ENCODE assay signal across 10 cellular contexts in the genomic region with DNA sequence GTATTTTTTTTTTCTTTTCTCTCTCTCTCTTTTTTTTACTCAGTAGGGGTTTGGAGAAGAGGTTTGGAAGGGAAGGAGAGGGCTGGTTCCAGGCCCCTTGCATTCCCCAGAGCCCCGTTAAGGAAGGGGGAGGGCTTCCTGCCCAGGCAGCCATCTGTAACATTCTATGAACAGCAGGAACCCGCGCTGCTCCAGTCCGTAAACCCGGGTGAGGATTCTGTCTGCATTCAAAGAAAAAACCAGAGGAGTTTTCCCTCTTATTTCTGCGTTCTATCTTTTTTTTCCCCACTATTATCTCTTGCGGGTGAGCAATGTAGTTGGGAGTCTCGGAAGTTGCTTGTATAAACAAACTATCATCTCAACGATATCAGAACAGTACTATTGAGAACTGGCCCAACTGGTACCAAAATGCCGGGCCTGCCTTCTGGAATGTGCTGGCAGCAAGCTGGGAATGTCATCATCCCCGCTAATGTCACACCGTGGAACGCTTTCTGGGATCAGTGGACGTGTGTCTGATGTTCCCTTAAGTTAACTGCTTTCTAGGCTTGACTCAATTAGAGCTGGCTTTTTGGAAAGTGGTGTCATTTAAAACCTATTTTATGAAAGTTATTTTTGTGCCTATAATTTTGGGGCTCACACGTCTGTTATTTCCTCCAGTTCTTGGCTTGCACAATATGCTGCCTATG.
DNase-seq lines count a peak whose midpoint lies in the region; ATAC-seq, FAIRE-seq and TF ChIP-seq lines count a peak whose summit lies in the region.
"Had no signal": no experiment of that assay in that cellular context is flagged by ENCODE, and none has a peak within 500 bp of the region (broad histone marks: within the 10 kb centered on the region; RNA-seq: fewer than 3 reads in every experiment).

No MANE protein-coding gene starts in this region.

- no peaks in the 10 kb centered on the region for H3K79me1 ChIP-seq in mesenchymal stem cell (replicated peaks; ENCODE audit: low read length, poor library complexity, severe bottlenecking)

- no peak overlapping the region for H4K91ac ChIP-seq in mesenchymal stem cell (ENCODE audit: low read length)

- no peaks in the 10 kb centered on the region for H3K79me2 ChIP-seq in endothelial cell of umbilical vein (ENCODE audit: control insufficient read depth, insufficient read depth, low read length)

- no peaks in the 10 kb centered on the region for H3K9me1 ChIP-seq in endothelial cell of umbilical vein (replicated peaks; ENCODE audit: control insufficient read depth, extremely low read depth, insufficient read depth, low read length)

- peak overlapping the region in 1 of 2 experiments; percentile 6 for H3K4ac ChIP-seq in mesenchymal stem cell (ENCODE audit: low read depth in 1 of 2, low read length in 2 of 2)

- POLR2A ChIA-PET in endothelial cell of umbilical vein (lab: Charles Lee): no interaction called here

- H3K36me3 ChIP-seq in endothelial cell of umbilical vein (ENCODE audit: control insufficient read depth in 2 of 2, extremely low read depth in 1 of 2, insufficient read depth in 2 of 2, low read length in 2 of 2): no peaks in the 10 kb centered on the region
- H3K36me3 ChIP-seq in mesenchymal stem cell (ENCODE audit: control insufficient read depth in 1 of 2, insufficient read depth in 2 of 2, low read depth in 1 of 2, low read length in 2 of 2): no peaks in the 10 kb centered on the region
- H3K36me3 ChIP-seq in uterus: no peaks in the 10 kb centered on the region
- H3K36me3 ChIP-seq in HAP-1 (replicated peaks): no peaks in the 10 kb centered on the region

- no peak overlapping the region for H3K14ac ChIP-seq in mesenchymal stem cell (ENCODE audit: low read length in 2 of 2)

- H3K9ac ChIP-seq in endothelial cell of umbilical vein (replicated peaks; ENCODE audit: extremely low read depth, insufficient read depth, low read length) (peak overlapping the region; percentile 60), mesenchymal stem cell (ENCODE audit: low read length) (peak overlapping the region; percentile 82)

- H3K27me3 ChIP-seq in endothelial cell of umbilical vein (ENCODE audit: control insufficient read depth in 2 of 2, insufficient read depth in 2 of 2, low read length in 2 of 2) (no peaks in the 10 kb centered on the region), mesenchymal stem cell (ENCODE audit: control insufficient read depth in 1 of 2, insufficient read depth in 1 of 2, low read length in 2 of 2) (no peaks in the 10 kb centered on the region), uterus (no peaks in the 10 kb centered on the region), HAP-1 (ENCODE audit: low read depth) (no peaks in the 10 kb centered on the region)

- no peak for ATAC-seq in HG03469 (IDR thresholded peaks at IDR 0.05; ENCODE audit: unreplicated experiment)

- TF ChIP-seq POLR2A in endothelial cell of umbilical vein (IDR thresholded peaks at IDR 0.05; ENCODE audit: low read depth, low read length): no peak
- TF ChIP-seq POLR2A in uterus (IDR thresholded peaks at IDR 0.05): no peak

- TF ChIP-seq CTCF in endothelial cell of umbilical vein (IDR thresholded peaks at IDR 0.05; ENCODE audit: extremely low read depth in 1 of 2, insufficient read depth in 1 of 2, low read depth in 1 of 2, low read length in 2 of 2): no peak
- TF ChIP-seq CTCF in uterus (IDR thresholded peaks at IDR 0.05): no peak

- H3K4me3 ChIP-seq in endothelial cell of umbilical vein (replicated peaks in 1 of 3; ENCODE audit: insufficient read depth in 1 of 3, low read depth in 1 of 3, low read length in 3 of 3) (peak overlapping the region in 2 of 3 experiments; percentile 2 to 37), mesenchymal stem cell (ENCODE audit: insufficient read depth in 1 of 2, low read depth in 1 of 2, low read length in 2 of 2) (peak overlapping the region in 1 of 2 experiments; percentile 68), uterus (peak overlapping the region; percentile 17 to 31), HAP-1 (no peak overlapping the region)

- H2BK5ac ChIP-seq in mesenchymal stem cell (ENCODE audit: low read depth, low read length, poor library complexity, severe bottlenecking): peak overlapping the region; percentile 49

- no peaks in the 10 kb centered on the region for H4K20me1 ChIP-seq in endothelial cell of umbilical vein (replicated peaks; ENCODE audit: control insufficient read depth, extremely low read depth, insufficient read depth, low read length)

- H2AK5ac ChIP-seq in mesenchymal stem cell (ENCODE audit: low read length, severe bottlenecking): no peak overlapping the region

- peak overlapping the region; percentile 75 to 89 for H3K18ac ChIP-seq in mesenchymal stem cell (ENCODE audit: low read depth in 1 of 2, low read length in 2 of 2)

- H3K27ac ChIP-seq in endothelial cell of umbilical vein (ENCODE audit: insufficient read depth, low read depth, low read length) (peak overlapping the region; percentile 42), mesenchymal stem cell (ENCODE audit: low read length, poor library complexity, severe bottlenecking) (peak overlapping the region; percentile 76), uterus (peak overlapping the region; percentile 61 to 78)
- H3K27ac ChIP-seq: 22Rv1 had no signal

- no peak overlapping the region for H2BK15ac ChIP-seq in mesenchymal stem cell (ENCODE audit: low read depth, poor library complexity, severe bottlenecking)

- intact Hi-C loops in endothelial cell of umbilical vein (cut with micrococcal nuclease): loop anchor here (1.0 to 5.0 kb wide), 5 partner anchors 15 to 227 kb away; partner anchors contain the start of gene MEOX2
- intact Hi-C loops in uterus (cut with DNase I; ENCODE audit: low total_unique reads): no loop called here

- BruUV-seq in endothelial cell of umbilical vein (replicated peaks; lab: Mats Ljungman, UMichigan): TSS peak; percentile 94

- DNase-seq in NCI-H1436 (lab: John Stamatoyannopoulos, UW) (peak; percentile 2), NCI-H1436 treated with DMSO at 0.1 percent for 48 hours (lab: John Stamatoyannopoulos, UW) (no peak), endothelial cell of umbilical vein (ENCODE audit: low read depth, low spot score) (peak; percentile 78), mesenchymal stem cell (peak; percentile 46), uterus (peak; percentile 40 to 58), OCI-M2 (lab: John Stamatoyannopoulos, UW; ENCODE audit: unreplicated experiment) (no peak), HAP-1 (ENCODE audit: low spot score in 2 of 2) (no peak)
- DNase-seq: activated CD8-positive, alpha-beta memory T cell treated with anti-CD3 and anti-CD28 coated beads, Interleukin-2, amount 50 U/mL, for 48 hours had no signal

- dilution Hi-C loops in endothelial cell of umbilical vein (cut with MboI; ENCODE audit: extremely low pct_ligation_motif_present, low sequenced_read_pairs): no loop called here

- CTCF ChIA-PET in endothelial cell of umbilical vein (lab: Charles Lee): interaction anchor here (1.2 to 1.3 kb wide), 2 partner anchors 17 to 227 kb away, joined by 3 read pairs; no protein-coding TSS in a partner anchor

- peak overlapping the region; percentile 96 for H4K8ac ChIP-seq in mesenchymal stem cell (ENCODE audit: low read length)

- H3K4me1 ChIP-seq in endothelial cell of umbilical vein (ENCODE audit: control insufficient read depth, extremely low read depth, insufficient read depth, low read length) (peaks cover 14% of the 10 kb centered on the region), mesenchymal stem cell (ENCODE audit: control insufficient read depth, insufficient read depth, low read depth, low read length) (no peaks in the 10 kb centered on the region), uterus (no peaks in the 10 kb centered on the region), HAP-1 (no peaks in the 10 kb centered on the region)

- H2BK12ac ChIP-seq in mesenchymal stem cell (ENCODE audit: low read length in 2 of 2): peak overlapping the region in 1 of 2 experiments; percentile 60

- H3K4me2 ChIP-seq in endothelial cell of umbilical vein (ENCODE audit: insufficient read depth, low read length) (peak overlapping the region; percentile 66), mesenchymal stem cell (ENCODE audit: low read length, poor library complexity, severe bottlenecking) (peak overlapping the region; percentile 45)

- H3K23ac ChIP-seq in mesenchymal stem cell (ENCODE audit: low read length in 2 of 2): no peak overlapping the region

- H2AFZ ChIP-seq in endothelial cell of umbilical vein (ENCODE audit: low read depth, low read length) (peak overlapping the region; percentile 67), mesenchymal stem cell (ENCODE audit: low read depth, low read length) (peak overlapping the region; percentile 33)

- H3K9me3 ChIP-seq in endothelial cell of umbilical vein (replicated peaks; ENCODE audit: control insufficient read depth, insufficient read depth, low read length) (no peaks in the 10 kb centered on the region), mesenchymal stem cell (ENCODE audit: control insufficient read depth, low read length) (no peaks in the 10 kb centered on the region), uterus (no peaks in the 10 kb centered on the region), HAP-1 (no peaks in the 10 kb centered on the region)

- 5% methylated on average over 10 of the region's 15 CpGs for WGBS in mesenchymal stem cell

- peak; percentile 64 for FAIRE-seq in endothelial cell of umbilical vein (lab: Jason Lieb, UNC)

- in situ Hi-C loops in HAP-1 (cut with MboI; ENCODE audit: low sequenced_read_pairs): no loop called here

- peak overlapping the region; percentile 89 for H2BK120ac ChIP-seq in mesenchymal stem cell (ENCODE audit: low read depth, low read length)

TF ChIP-seq in endothelial cell of umbilical vein, 7 proteins besides CTCF, POLR2A, EP300 and RAD21:
- no peak for TF ChIP-seq EZH2 (IDR thresholded peaks at IDR 0.05; ENCODE audit: borderline replicate concordance, low read depth, low read length, severe bottlenecking)
- no peak for TF ChIP-seq FOS (IDR thresholded peaks at IDR 0.05; ENCODE audit: borderline replicate concordance, insufficient read depth, low read length)
- TF ChIP-seq MYC (IDR thresholded peaks at IDR 0.05; ENCODE audit: low read depth, low read length): no peak
- TF ChIP-seq GATA2 (IDR thresholded peaks at IDR 0.05; ENCODE audit: insufficient read depth, insufficient read length, low read depth, low read length): no peak
- no peak for TF ChIP-seq MAX (IDR thresholded peaks at IDR 0.05; ENCODE audit: insufficient read depth, insufficient read length)
- no peak for TF ChIP-seq POLR2AphosphoS5 (IDR thresholded peaks at IDR 0.05; ENCODE audit: insufficient read depth, low read depth, low read length)
- no peak for TF ChIP-seq JUN (IDR thresholded peaks at IDR 0.05; ENCODE audit: borderline replicate concordance, insufficient read depth, insufficient read length, low read depth)

Comparison
In these comparisons a context has a peak if more than half of its experiments do, and no peak if none do; other contexts are left out.
1. DNase-seq: peak in NCI-H1436 (single experiment), endothelial cell of umbilical vein (single experiment), mesenchymal stem cell (single experiment) and uterus (2 of 2); none in NCI-H1436 treated with DMSO at 0.1 percent for 48 hours (single experiment), OCI-M2 (single experiment) and HAP-1 (0 of 2).
2. Peak in every context shown above with its lines, with median percentiles within 50 percentile points of each other: H3K27ac ChIP-seq.